Comparison of ENCODE assay signal across 1 cellular context in genomic region chr6:166925141-166925996, GRCh38.
A peak's percentile ranks its signal among the peaks of the same experiment; 100 is the strongest.
TF ChIP-seq lines count a peak whose summit lies in the region.

No MANE protein-coding gene starts in this region.

TF ChIP-seq in HepG2, 621 proteins besides CTCF, POLR2A, EP300 and RAD21:
- TF ChIP-seq ZNF891 (CRISPR knock-in tag; IDR thresholded peaks at IDR 0.05) (0 out of 2 replicates have a peak, but pooled peaks have one; percentile 24), ZC3H13 (CRISPR knock-in tag; IDR thresholded peaks at IDR 0.05) (0 out of 2 replicates have a peak, but pooled peaks have one; percentile 57), POLR2AphosphoS5 (IDR thresholded peaks at IDR 0.05; ENCODE audit: low read depth, low read length) (peak; percentile 28; the same call in 1 of the 2 replicates), SNAPC2 (CRISPR knock-in tag; IDR thresholded peaks at IDR 0.05) (no peak), KLF9 (CRISPR knock-in tag; IDR thresholded peaks at IDR 0.05; ENCODE audit: low read depth) (no peak), ZKSCAN5 (CRISPR knock-in tag; IDR thresholded peaks at IDR 0.05) (peak; percentile 74; the same call in 1 of the 2 replicates), AGO2 (optimal IDR thresholded peaks at IDR 0.05; ENCODE audit: low read depth, low read length) (peak; percentile 38), NONO (IDR thresholded peaks at IDR 0.05) (no peak), NONO (CRISPR knock-in tag; conservative IDR thresholded peaks at IDR 0.05) (peak; percentile 43; the same call in 1 of the 2 replicates), SOX6 (IDR thresholded peaks at IDR 0.05) (0 out of 2 replicates have a peak, but pooled peaks have one; percentile 10), SOX6 (CRISPR knock-in tag; IDR thresholded peaks at IDR 0.05) (no peak), MLLT10 (CRISPR knock-in tag; IDR thresholded peaks at IDR 0.05) (no peak), BATF2 (CRISPR knock-in tag; IDR thresholded peaks at IDR 0.05) (0 out of 2 replicates have a peak, but pooled peaks have one; percentile 23), POLR2G (IDR thresholded peaks at IDR 0.05; ENCODE audit: low read depth, low read length) (peak; percentile 43; the same call in 1 of the 2 replicates), FLYWCH1 (CRISPR knock-in tag; IDR thresholded peaks at IDR 0.05) (0 out of 2 replicates have a peak, but pooled peaks have one; percentile 27), CAMTA2 (CRISPR knock-in tag; IDR thresholded peaks at IDR 0.05; ENCODE audit: borderline replicate concordance) (0 out of 2 replicates have a peak, but pooled peaks have one; percentile 33), ETV5 (CRISPR knock-in tag; IDR thresholded peaks at IDR 0.05; ENCODE audit: borderline replicate concordance) (no peak), SKIL (CRISPR knock-in tag; IDR thresholded peaks at IDR 0.05; ENCODE audit: borderline replicate concordance) (0 out of 2 replicates have a peak, but pooled peaks have one; percentile 28), RBM22 (optimal IDR thresholded peaks at IDR 0.05; ENCODE audit: low read length) (peak; percentile 63), HNRNPUL1 (IDR thresholded peaks at IDR 0.05; ENCODE audit: low read depth, low read length) (no peak), ZFP91 (CRISPR knock-in tag; IDR thresholded peaks at IDR 0.05; ENCODE audit: borderline replicate concordance) (0 out of 2 replicates have a peak, but pooled peaks have one; percentile 29), ZNF687 (CRISPR knock-in tag; IDR thresholded peaks at IDR 0.05) (0 out of 2 replicates have a peak, but pooled peaks have one; percentile 9), HNRNPL (IDR thresholded peaks at IDR 0.05; ENCODE audit: low read depth, low read length) (0 out of 2 replicates have a peak, but pooled peaks have one; percentile 19), ZNF501 (CRISPR knock-in tag; IDR thresholded peaks at IDR 0.05) (peak; percentile 52; the same call in 1 of the 2 replicates), NKX3-1 (CRISPR knock-in tag; IDR thresholded peaks at IDR 0.05) (no peak), NCOA1 (CRISPR knock-in tag; IDR thresholded peaks at IDR 0.05) (0 out of 2 replicates have a peak, but pooled peaks have one; percentile 33), AKAP8 (CRISPR knock-in tag; IDR thresholded peaks at IDR 0.05) (peak; percentile 74; the same call in 1 of the 2 replicates), SP4 (CRISPR knock-in tag; IDR thresholded peaks at IDR 0.05) (peak; percentile 68; the same call in 1 of the 2 replicates)
